In the genomic region with DNA sequence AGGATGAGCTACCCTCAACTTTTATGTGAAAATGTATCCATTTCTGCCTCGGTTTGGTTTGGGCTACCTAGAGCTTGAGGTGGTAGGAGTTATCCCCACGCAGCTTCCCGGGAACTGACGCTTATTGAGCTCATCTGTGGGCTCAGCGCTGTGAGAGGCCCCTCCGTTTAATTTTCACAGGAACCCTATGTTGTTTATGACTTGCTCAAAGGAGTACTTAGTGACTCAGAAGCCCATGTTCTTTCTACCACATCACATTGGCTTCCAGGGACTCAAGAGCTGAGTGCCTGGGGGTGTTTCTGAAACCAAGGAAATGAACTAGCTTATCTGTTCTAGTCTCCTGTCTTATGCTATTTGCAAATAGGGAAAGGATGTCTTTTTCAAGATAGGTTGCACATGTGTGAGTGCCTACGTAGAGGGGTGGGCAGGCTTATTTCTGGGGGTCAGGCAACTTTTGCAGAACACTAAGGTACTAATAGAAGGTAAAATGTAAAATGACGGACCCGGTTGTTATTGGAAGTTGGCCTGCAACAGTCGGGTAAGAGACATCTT, we compare ENCODE assay signal across 10 cellular contexts. TPM values are rescaled to one million over a fixed set of nuclear protein-coding genes. Genes with fewer than 3 reads are reported as not detected.
DNase-seq lines count a peak whose midpoint lies in the region; ATAC-seq and TF ChIP-seq lines count a peak whose summit lies in the region.
"Had no signal": no experiment of that assay in that cellular context is flagged by ENCODE, and none has a peak within 500 bp of the region (broad histone marks: within the 10 kb centered on the region; RNA-seq: fewer than 3 reads in every experiment).

No MANE protein-coding gene starts in this region.

- DNase-seq in Daoy (ENCODE audit: low read depth) (peak; percentile 82), T-cell (no peak), chondrocyte (ENCODE audit: low spot score) (no peak), C1 segment of cervical spinal cord (lab: John Stamatoyannopoulos, UW) (no peak), tibial nerve (ENCODE audit: low spot score in 2 of 2) (no peak)
- peak; percentile 87 for DNase-seq in stimulated activated CD4-positive, alpha-beta T cell treated with anti-CD3 and anti-CD28 coated beads, Interleukin-1b, Interleukin-23, amount 100 ng/mL, for 48 hours
- no peak for DNase-seq in effector memory CD8-positive, alpha-beta T cell

- H3K4me3 ChIP-seq in tibial nerve = no peak overlapping the region
- H3K4me3 ChIP-seq: breast epithelium, SJSA1 had no signal

- H3K36me3 Mint-ChIP-seq in T-cell (peaks cover 3% of the 10 kb centered on the region), chondrocyte (ENCODE audit: low read depth) (peaks cover 22% of the 10 kb centered on the region)
- H3K36me3 Mint-ChIP-seq in effector memory CD8-positive, alpha-beta T cell (ENCODE audit: insufficient read depth) = no peaks in the 10 kb centered on the region

- H3K4me1 Mint-ChIP-seq in T-cell = peaks cover 28 to 41% (median 36%) of the 10 kb centered on the region in 3 donors
- H3K4me1 Mint-ChIP-seq in chondrocyte (ENCODE audit: low read depth) = peaks cover 59% of the 10 kb centered on the region
- H3K4me1 Mint-ChIP-seq in effector memory CD8-positive, alpha-beta T cell (ENCODE audit: low read depth in 2 of 2) = peaks cover 23 to 29% of the 10 kb centered on the region in 2 donors

- H3K4me3 Mint-ChIP-seq in T-cell (no peak overlapping the region), chondrocyte (ENCODE audit: unreplicated experiment) (no peak overlapping the region)
- H3K4me3 Mint-ChIP-seq in effector memory CD8-positive, alpha-beta T cell = no peak overlapping the region

- no peak for TF ChIP-seq CTCF in chondrocyte (IDR thresholded peaks at IDR 0.05)
- TF ChIP-seq CTCF in tibial nerve (IDR thresholded peaks at IDR 0.05) = no peak

- no peaks in the 10 kb centered on the region for H3K27me3 ChIP-seq in tibial nerve
- H3K27me3 ChIP-seq: breast epithelium, SJSA1 had no signal

- CTCF ChIA-PET in T-cell (lab: Charles Lee) = interaction anchor here (0.6 to 0.7 kb wide), 2 partner anchors 11 to 1617 kb away, joined by 3 to 4 read pairs; no protein-coding TSS in a partner anchor

- POLR2A ChIA-PET in T-cell (lab: Charles Lee) = no interaction called here

- 76 to 83% methylated on average over 10 of the region's 10 CpGs for WGBS in tibial nerve, 2 donors

- H3K27ac ChIP-seq in tibial nerve = no peak overlapping the region
- H3K27ac ChIP-seq: breast epithelium, SJSA1 had no signal

- H3K36me3 ChIP-seq in tibial nerve = peaks cover 0 to 10% (median 0%) of the 10 kb centered on the region in 3 donors
- H3K36me3 ChIP-seq: breast epithelium had no signal

- H3K27me3 Mint-ChIP-seq in T-cell = no peaks in the 10 kb centered on the region
- H3K27me3 Mint-ChIP-seq in chondrocyte (ENCODE audit: low read depth) = no peaks in the 10 kb centered on the region
- H3K27me3 Mint-ChIP-seq in effector memory CD8-positive, alpha-beta T cell = no peaks in the 10 kb centered on the region

- H3K4me1 ChIP-seq in tibial nerve = peaks cover 0 to 14% (median 2%) of the 10 kb centered on the region in 4 donors
- H3K4me1 ChIP-seq: breast epithelium had no signal

- ATAC-seq in T-cell (replicated peaks in 1 of 4) (peak in 3 of 4 experiments; percentile 23 to 58 (median 33)), HG02840 (IDR thresholded peaks at IDR 0.05; ENCODE audit: low FRiP score, unreplicated experiment) (no peak)
- no peak for ATAC-seq in effector memory CD8-positive, alpha-beta T cell (replicated peaks)

- H3K9me3 Mint-ChIP-seq in T-cell = no peaks in the 10 kb centered on the region
- no peaks in the 10 kb centered on the region for H3K9me3 Mint-ChIP-seq in chondrocyte (ENCODE audit: low read depth)
- no peaks in the 10 kb centered on the region for H3K9me3 Mint-ChIP-seq in effector memory CD8-positive, alpha-beta T cell

- peak overlapping the region; percentile 28 to 39 for H3K27ac Mint-ChIP-seq in T-cell
- peak overlapping the region; percentile 69 for H3K27ac Mint-ChIP-seq in chondrocyte (ENCODE audit: unreplicated experiment)
- peak overlapping the region in 1 of 2 donors; percentile 67 for H3K27ac Mint-ChIP-seq in effector memory CD8-positive, alpha-beta T cell

- TF ChIP-seq EP300 in tibial nerve (IDR thresholded peaks at IDR 0.05) = no peak

- no peak for TF ChIP-seq POLR2A in tibial nerve (IDR thresholded peaks at IDR 0.05)

- H3K9me3 ChIP-seq in tibial nerve = no peaks in the 10 kb centered on the region
- H3K9me3 ChIP-seq: breast epithelium, SJSA1 had no signal

RNA-seq across cellular contexts. Expression of a gene that starts 40.5 kb away (rescaled TPM):
- 135 and 178 TPM in 2 replicates for total RNA-seq in Daoy (2014; rRNA removed; shearing (Covaris generic))
- total RNA-seq in T-cell = 10 to 100 TPM; 13.7 to 38.7 (median 22.9) TPM
- total RNA-seq in chondrocyte = 296 to 393 TPM (median 372 TPM) in 3 replicates
- total RNA-seq in tibial nerve = 100 to 1,000 TPM in 2 of 4 donors, 10 to 100 TPM in 2; 87.0 to 136 (median 101) TPM

Comparison
In these comparisons a context has a peak if more than half of its experiments do, and no peak if none do; other contexts are left out.
1. DNase-seq: peak in Daoy (single experiment) and stimulated activated CD4-positive, alpha-beta T cell treated with anti-CD3 and anti-CD28 coated beads, Interleukin-1b, Interleukin-23, amount 100 ng/mL, for 48 hours (single experiment); none in T-cell (0 of 34), chondrocyte (single experiment), C1 segment of cervical spinal cord (0 of 14), tibial nerve (0 of 2) and effector memory CD8-positive, alpha-beta T cell (0 of 3).
2. ATAC-seq: peak in T-cell (3 of 4); none in effector memory CD8-positive, alpha-beta T cell (single experiment) and HG02840 (single experiment).